3 cellular contexts compared by ENCODE assay signal in the genomic region with DNA sequence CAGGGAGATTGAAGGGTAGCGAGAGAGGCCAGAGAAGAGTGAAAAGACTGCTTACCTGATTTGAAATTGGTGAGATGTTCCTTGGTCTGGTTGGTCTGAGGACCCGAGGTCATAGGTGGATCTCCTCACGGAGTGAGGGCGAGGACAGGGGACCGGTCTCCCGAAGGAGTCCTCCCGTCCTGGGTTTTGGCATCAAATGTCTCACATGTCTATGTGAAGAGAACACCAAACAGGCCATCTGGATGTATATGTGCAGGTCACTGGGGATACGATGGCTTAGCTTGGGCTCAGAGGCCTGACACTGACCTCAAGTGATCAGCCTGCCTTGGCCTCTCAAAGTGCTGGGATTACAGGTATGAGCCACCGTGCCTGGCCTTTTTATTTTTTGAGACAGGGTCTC. TPM values are rescaled to one million over a fixed set of nuclear protein-coding genes. Genes with fewer than 3 reads are reported as not detected.
"Had no signal": no experiment of that assay in that cellular context is flagged by ENCODE, and none has a peak within 500 bp of the region (broad histone marks: within the 10 kb centered on the region; RNA-seq: fewer than 3 reads in every experiment).

No MANE protein-coding gene starts in this region.

RNA-seq across cellular contexts. Expression of gene TMC7, which starts 13.3 kb away (rescaled TPM):
- total RNA-seq: activated CD4-positive, alpha-beta memory T cell treated with anti-CD3 and anti-CD28 coated beads, Interleukin-2, amount 10 ng/mL, durations not matched to agents 7 days and 5 days; activated CD8-positive, alpha-beta memory T cell treated with anti-CD3 and anti-CD28 coated beads, Interleukin-2, amount 10 ng/mL, durations not matched to agents 7 days and 5 days had no signal
- polyA plus RNA-seq: IgD-negative memory B cell had no signal
